21 cellular contexts compared by ENCODE assay signal in the genomic region with DNA sequence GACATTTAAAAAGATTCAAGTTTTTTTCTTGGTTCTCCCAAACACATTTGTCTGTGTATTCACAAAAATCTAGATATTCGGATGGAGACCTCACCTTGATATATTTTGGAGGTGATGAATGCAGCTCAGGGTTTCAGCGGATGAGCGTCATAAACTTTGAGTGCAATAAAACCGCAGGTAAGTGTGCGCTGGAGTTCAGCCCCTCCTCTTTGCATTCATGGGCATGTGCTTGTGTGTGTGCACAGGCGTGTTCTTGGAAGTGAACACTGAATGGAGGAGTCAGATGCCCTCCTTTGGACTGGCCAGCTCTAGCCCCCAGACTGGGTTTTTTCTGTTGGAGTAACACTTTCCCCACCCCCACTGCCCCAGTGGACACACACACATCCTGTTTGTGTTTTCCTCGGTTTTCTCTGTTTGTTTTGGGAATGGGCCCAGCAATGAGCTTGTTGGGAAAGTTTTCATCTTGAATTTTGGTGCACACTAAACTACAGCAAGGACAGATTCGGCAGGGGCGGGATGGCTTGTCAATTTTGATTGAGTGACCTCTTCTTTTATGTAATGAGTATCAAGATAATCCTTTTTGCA.
DNase-seq lines count a peak whose midpoint lies in the region; ATAC-seq, FAIRE-seq and TF ChIP-seq lines count a peak whose summit lies in the region.
"Had no signal": no experiment of that assay in that cellular context is flagged by ENCODE, and none has a peak within 500 bp of the region (broad histone marks: within the 10 kb centered on the region; RNA-seq: fewer than 3 reads in every experiment).

No MANE protein-coding gene starts in this region.

- no peak overlapping the region for H3K23ac ChIP-seq in neuronal stem cell (ENCODE audit: low read depth, low read length, poor library complexity)

- no peak overlapping the region for H4K91ac ChIP-seq in neuronal stem cell (ENCODE audit: low read depth, low read length, poor library complexity)

- no peak overlapping the region for H4K8ac ChIP-seq in neuronal stem cell (ENCODE audit: low read depth, low read length)

- no peak overlapping the region for H3K4me3 ChIP-seq in mammary epithelial cell (replicated peaks in 1 of 3; ENCODE audit: insufficient read depth in 1 of 3, low read depth in 2 of 3, low read length in 3 of 3)
- no peak overlapping the region for H3K4me3 ChIP-seq in K562
- no peak overlapping the region for H3K4me3 ChIP-seq in neuronal stem cell (ENCODE audit: low read length in 2 of 2)
- H3K4me3 ChIP-seq: GM12878, GM23338 had no signal

- TF ChIP-seq CTCF in MCF 10A (IDR thresholded peaks at IDR 0.05; ENCODE audit: unreplicated experiment) (no peak), mammary epithelial cell (conservative IDR thresholded peaks at IDR 0.05 in 1 of 2, IDR thresholded peaks at IDR 0.05 in 1 of 2; ENCODE audit: extremely low read depth in 1 of 2, insufficient read depth in 1 of 2, low read depth in 1 of 2, low read length in 2 of 2) (no peak), K562 (IDR thresholded peaks at IDR 0.05 in 2 of 3, conservative IDR thresholded peaks at IDR 0.05 in 1 of 3; ENCODE audit: insufficient read depth in 2 of 3, low read depth in 1 of 3, low read length in 3 of 3) (no peak), type B pancreatic cell (conservative IDR thresholded peaks at IDR 0.05) (no peak)

- 86% methylated on average over 9 of the region's 9 CpGs for WGBS in mammary epithelial cell (ENCODE audit: low coverage, missing lambda C conversion rate)
- WGBS in K562 (ENCODE audit: insufficient coverage, low coverage, missing lambda C conversion rate) = 91% methylated on average over 9 of the region's 9 CpGs
- WGBS in neuronal stem cell (ENCODE audit: extremely low coverage in 2 of 2, insufficient read length in 2 of 2, insufficient replicate concordance in 1 of 2), 2 donors = no CpG with 5 or more reads among the region's 9 CpGs

- H2BK120ac ChIP-seq in neuronal stem cell (ENCODE audit: low read depth, low read length) = no peak overlapping the region

- H3K4me3 Mint-ChIP-seq in MCF 10A (ENCODE audit: unreplicated experiment) = no peak overlapping the region
- H3K4me3 Mint-ChIP-seq in type B pancreatic cell = no peak overlapping the region
- H3K4me3 Mint-ChIP-seq: CD4-positive, alpha-beta memory T cell; GM23338 had no signal

- ATAC-seq in K562 = no peak
- ATAC-seq: GM12878, GM23338, HCT116 had no signal

- H2AFZ ChIP-seq in mammary epithelial cell (ENCODE audit: low read depth, low read length) = no peak overlapping the region
- no peak overlapping the region for H2AFZ ChIP-seq in K562 (ENCODE audit: low read depth, low read length)
- no peak overlapping the region for H2AFZ ChIP-seq in neuronal stem cell (ENCODE audit: low read length)
- H2AFZ ChIP-seq: GM23338 had no signal

- H2BK15ac ChIP-seq in neuronal stem cell (ENCODE audit: low read length) = no peak overlapping the region

- H2BK5ac ChIP-seq in neuronal stem cell (ENCODE audit: low read length) = no peak overlapping the region

- TF ChIP-seq POLR2A in K562 (conservative IDR thresholded peaks at IDR 0.05) = no peak

- H3K27me3 Mint-ChIP-seq in MCF 10A (ENCODE audit: insufficient read depth, unreplicated experiment) (no peaks in the 10 kb centered on the region), type B pancreatic cell (no peaks in the 10 kb centered on the region)
- H3K27me3 Mint-ChIP-seq: CD4-positive, alpha-beta memory T cell had no signal

- intact Hi-C loops in MCF 10A (cut with micrococcal nuclease) (no loop called here), mammary epithelial cell (cut with micrococcal nuclease) (no loop called here), K562 (cut with micrococcal nuclease) (no loop called here)

- H3K4me1 Mint-ChIP-seq in MCF 10A (ENCODE audit: insufficient read depth, unreplicated experiment) = peaks cover 63% of the 10 kb centered on the region
- H3K4me1 Mint-ChIP-seq in type B pancreatic cell (ENCODE audit: unreplicated experiment) = peaks cover 14% of the 10 kb centered on the region
- H3K4me1 Mint-ChIP-seq: GM23338 had no signal

- H3K14ac ChIP-seq in neuronal stem cell (ENCODE audit: low read length) = no peak overlapping the region

- H3K79me2 ChIP-seq in mammary epithelial cell (ENCODE audit: insufficient read depth, low read length) (peaks cover 5% of the 10 kb centered on the region), K562 (ENCODE audit: control insufficient read depth, insufficient read depth, low read length) (no peaks in the 10 kb centered on the region)

- BruUV-seq in MCF 10A (replicated peaks; lab: Mats Ljungman, UMichigan) (no TSS peak), mammary epithelial cell (replicated peaks; lab: Mats Ljungman, UMichigan) (no TSS peak), K562 (replicated peaks; lab: Mats Ljungman, UMichigan) (no TSS peak)

- H3K27me3 ChIP-seq in mammary epithelial cell (ENCODE audit: insufficient read depth, low read length) (no peaks in the 10 kb centered on the region), K562 (ENCODE audit: control insufficient read depth in 2 of 2, insufficient read depth in 2 of 2, low read length in 2 of 2) (no peaks in the 10 kb centered on the region), neuronal stem cell (ENCODE audit: control insufficient read depth in 3 of 3, insufficient read depth in 3 of 3, low read depth in 1 of 3, low read length in 3 of 3) (no peaks in the 10 kb centered on the region)

- H3K27ac Mint-ChIP-seq in MCF 10A (ENCODE audit: low read depth, unreplicated experiment) = no peak overlapping the region
- H3K27ac Mint-ChIP-seq in type B pancreatic cell = peak overlapping the region; percentile 45
- H3K27ac Mint-ChIP-seq: CD4-positive, alpha-beta memory T cell; GM23338 had no signal

- H3K4me2 ChIP-seq in mammary epithelial cell (ENCODE audit: insufficient read depth, low read depth, low read length) (no peak overlapping the region), K562 (ENCODE audit: insufficient read depth, low read length) (no peak overlapping the region), neuronal stem cell (ENCODE audit: insufficient read depth, low read length, poor library complexity, severe bottlenecking) (no peak overlapping the region)
- H3K4me2 ChIP-seq: GM23338 had no signal

- in situ Hi-C loops in mammary epithelial cell (cut with MboI; ENCODE audit: low sequenced_read_pairs in 2 of 2) = no loop called here
- in situ Hi-C loops in K562 (cut with MboI) = no loop called here

- H3K9me1 ChIP-seq in K562 (ENCODE audit: control insufficient read depth, insufficient read depth, low read length) = no peaks in the 10 kb centered on the region

- H4K20me1 ChIP-seq in mammary epithelial cell (ENCODE audit: insufficient read depth, low read length) (no peaks in the 10 kb centered on the region), K562 (replicated peaks; ENCODE audit: control insufficient read depth, insufficient read depth, low read length) (no peaks in the 10 kb centered on the region)

- dilution Hi-C loops in mammary epithelial cell (cut with HindIII; ENCODE audit: low sequenced_read_pairs) = no loop called here

- DNase-seq in MCF 10A (ENCODE audit: unreplicated experiment) (peak; percentile 59), mammary epithelial cell (no peak), K562 (ENCODE audit: extremely low read depth in 1 of 4, low spot score in 3 of 4) (no peak), left kidney (ENCODE audit: low read depth, low spot score) (peak; percentile 12), type B pancreatic cell (ENCODE audit: extremely low spot score, unreplicated experiment) (no peak), neuronal stem cell (ENCODE audit: low spot score) (no peak), NCI-H146 (lab: John Stamatoyannopoulos, UW) (no peak)
- no peak for DNase-seq in stimulated activated CD4-positive, alpha-beta T cell treated with anti-CD3 and anti-CD28 coated beads, Interleukin-2, amount 100 ng/mL, for 48 hours
- DNase-seq: Calu3; CD4-positive, alpha-beta memory T cell; EL; KG1; NCI-H1417 treated with DMSO at 0.1 percent for 48 hours; NCI-H1930; NCI-H226; NCI-H526 had no signal

- H2AK5ac ChIP-seq in neuronal stem cell (ENCODE audit: low read depth, low read length) = no peak overlapping the region

- H3K9me3 ChIP-seq in mammary epithelial cell (replicated peaks; ENCODE audit: insufficient read depth, low read length) = no peaks in the 10 kb centered on the region
- H3K9me3 ChIP-seq in K562 (replicated peaks; ENCODE audit: control insufficient read depth, insufficient read depth, low read depth, low read length) = no peaks in the 10 kb centered on the region
- H3K9me3 ChIP-seq in neuronal stem cell (replicated peaks in 1 of 2; ENCODE audit: control insufficient read depth in 2 of 2, insufficient read depth in 1 of 2, low read depth in 1 of 2, low read length in 2 of 2) = no peaks in the 10 kb centered on the region

- H3K4ac ChIP-seq in neuronal stem cell (ENCODE audit: low read length) = no peak overlapping the region

- H3K79me1 ChIP-seq in neuronal stem cell (ENCODE audit: low read depth, low read length) = peaks cover 1% of the 10 kb centered on the region

- FAIRE-seq in K562 (lab: Jason Lieb, UNC) = peak; percentile 26
- FAIRE-seq: A204.1, GM12878, GM19239 had no signal

- H3K36me3 Mint-ChIP-seq in MCF 10A (ENCODE audit: insufficient read depth, unreplicated experiment) (peaks cover 68% of the 10 kb centered on the region), type B pancreatic cell (peaks cover 49% of the 10 kb centered on the region)

- TF ChIP-seq RAD21 in K562 (CRISPR knock-in tag; conservative IDR thresholded peaks at IDR 0.05 in 1 of 2, IDR thresholded peaks at IDR 0.05 in 1 of 2) = no peak

- H3K9me3 Mint-ChIP-seq in MCF 10A (ENCODE audit: unreplicated experiment) (no peaks in the 10 kb centered on the region), type B pancreatic cell (no peaks in the 10 kb centered on the region)
- H3K9me3 Mint-ChIP-seq: CD4-positive, alpha-beta memory T cell; GM23338 had no signal

- POLR2A ChIA-PET in MCF 10A (lab: Yijun Ruan, JAX) (interaction anchor here (0.6 to 1.2 kb wide), 4 partner anchors 8 to 70 kb away, joined by 3 to 4 read pairs (median 3); no protein-coding TSS in a partner anchor), K562 (lab: Yijun Ruan, JAX) (no interaction called here)

- peaks cover 13% of the 10 kb centered on the region for H3K36me3 ChIP-seq in mammary epithelial cell (ENCODE audit: insufficient read depth, low read length)
- H3K36me3 ChIP-seq in K562 (ENCODE audit: control insufficient read depth, insufficient read depth, low read length) = peaks cover 92% of the 10 kb centered on the region
- peaks cover 29 to 96% of the 10 kb centered on the region in 2 donors for H3K36me3 ChIP-seq in neuronal stem cell (replicated peaks in 1 of 2; ENCODE audit: control insufficient read depth in 2 of 2, insufficient read depth in 2 of 2, low read length in 2 of 2)

- TF ChIP-seq EP300 in K562 (IDR thresholded peaks at IDR 0.05; ENCODE audit: low read length) = no peak

- H3K18ac ChIP-seq in neuronal stem cell (ENCODE audit: low read length) = no peak overlapping the region

- CTCF ChIA-PET in MCF 10A (lab: Yijun Ruan, JAX) (interaction anchor here (1.3 kb wide), 1 partner anchor 67 kb away, joined by 4 read pairs; no protein-coding TSS in a partner anchor), mammary epithelial cell (lab: Charles Lee; ENCODE audit: low non-redundant PET) (no interaction called here), K562 (lab: Yijun Ruan, JAX; ENCODE audit: low intra/inter-chr PET ratio) (no interaction called here)

- no peak overlapping the region for H3K9ac ChIP-seq in mammary epithelial cell (ENCODE audit: insufficient read depth, low read length)
- no peak overlapping the region for H3K9ac ChIP-seq in K562 (ENCODE audit: insufficient read depth in 1 of 2, low read depth in 2 of 2, low read length in 2 of 2)
- H3K9ac ChIP-seq in neuronal stem cell (ENCODE audit: low read depth, low read length, poor library complexity) = no peak overlapping the region

- no peak overlapping the region for H2BK12ac ChIP-seq in neuronal stem cell (ENCODE audit: low read length)

- H3K27ac ChIP-seq in mammary epithelial cell (ENCODE audit: insufficient read depth, low read depth, low read length) (no peak overlapping the region), K562 (ENCODE audit: extremely low read depth, low read depth, low read length) (no peak overlapping the region), neuronal stem cell (replicated peaks; ENCODE audit: low read length) (no peak overlapping the region)

- H3K4me1 ChIP-seq in mammary epithelial cell (ENCODE audit: insufficient read depth, low read length) = peaks cover 31% of the 10 kb centered on the region
- H3K4me1 ChIP-seq in K562 (replicated peaks in 1 of 2; ENCODE audit: control insufficient read depth in 2 of 2, insufficient read depth in 2 of 2, low read length in 2 of 2) = no peaks in the 10 kb centered on the region
- peaks cover 7 to 8% of the 10 kb centered on the region in 2 donors for H3K4me1 ChIP-seq in neuronal stem cell (ENCODE audit: control insufficient read depth in 2 of 2, insufficient read depth in 1 of 2, low read depth in 1 of 2, low read length in 2 of 2)

Comparison
In these comparisons a context has a peak if more than half of its experiments do, and no peak if none do; other contexts are left out.
1. DNase-seq: peak in MCF 10A (single experiment) and left kidney (single experiment); none in mammary epithelial cell (single experiment), K562 (0 of 4), type B pancreatic cell (single experiment), stimulated activated CD4-positive, alpha-beta T cell treated with anti-CD3 and anti-CD28 coated beads, Interleukin-2, amount 100 ng/mL, for 48 hours (0 of 2), neuronal stem cell (single experiment) and NCI-H146 (single experiment).